8 cellular contexts compared by ENCODE assay signal in genomic region chr1:9910080-9910424, GRCh38. TPM values are rescaled to one million over a fixed set of nuclear protein-coding genes. Genes with fewer than 3 reads are reported as not detected.
DNase-seq lines count a peak whose midpoint lies in the region; ATAC-seq and TF ChIP-seq lines count a peak whose summit lies in the region.

CTNNBIP1 (minus strand) TSS chr1:9910269; CDS start chr1:9872064, 38,205 bp downstream.

- intact Hi-C loops in activated T-helper 1 cell treated with anti-CD3 and anti-CD28 coated beads, Interleukin-12 subunit alpha, Interleukin-12 subunit beta, Interleukin-2, Interleukin-4 antibody, amounts not matched to agents 30 ng/mL and 10 ng/mL and 1 ng/mL, durations not matched to agents 14 hours and 24 hours and 36 hours (cut with micrococcal nuclease) = loop anchor here (1.0 to 2.0 kb wide), 13 partner anchors 33 to 1353 kb away; partner anchors contain the start of genes CENPS, KIF1B, LZIC and MTOR

- H3K36me3 Mint-ChIP-seq in activated T-helper 1 cell treated with anti-CD3 and anti-CD28 coated beads, Interleukin-12 subunit alpha, Interleukin-12 subunit beta, Interleukin-2, Interleukin-4 antibody, amounts not matched to agents 30 ng/mL and 10 ng/mL and 1 ng/mL, durations not matched to agents 14 hours and 24 hours and 36 hours (ENCODE audit: low read depth) = no peaks in the 10 kb centered on the region

- DNase-seq in BE2C (no peak), right atrium auricular region (ENCODE audit: low spot score) (no peak), skeletal muscle cell (ENCODE audit: low read depth) (no peak), NCI-H1930 (lab: John Stamatoyannopoulos, UW) (no peak), SW 1271 (lab: John Stamatoyannopoulos, UW) (no peak)
- no peak for DNase-seq in activated T-helper 1 cell treated with anti-CD3 and anti-CD28 coated beads, Interleukin-12 subunit alpha, Interleukin-12 subunit beta, Interleukin-2, Interleukin-4 antibody, amounts not matched to agents 30 ng/mL and 10 ng/mL and 1 ng/mL, durations not matched to agents 14 hours and 24 hours and 36 hours (ENCODE audit: low spot score)

- H3K9me3 Mint-ChIP-seq in activated T-helper 1 cell treated with anti-CD3 and anti-CD28 coated beads, Interleukin-12 subunit alpha, Interleukin-12 subunit beta, Interleukin-2, Interleukin-4 antibody, amounts not matched to agents 30 ng/mL and 10 ng/mL and 1 ng/mL, durations not matched to agents 14 hours and 24 hours and 36 hours = no peaks in the 10 kb centered on the region

- peak within 1 kb of the TSS; percentile 91 to 94 for H3K27ac ChIP-seq in right atrium auricular region

- peak within 1 kb of the TSS; percentile 92 for H3K4me3 Mint-ChIP-seq in activated T-helper 1 cell treated with anti-CD3 and anti-CD28 coated beads, Interleukin-12 subunit alpha, Interleukin-12 subunit beta, Interleukin-2, Interleukin-4 antibody, amounts not matched to agents 30 ng/mL and 10 ng/mL and 1 ng/mL, durations not matched to agents 14 hours and 24 hours and 36 hours

- H3K27me3 Mint-ChIP-seq in activated T-helper 1 cell treated with anti-CD3 and anti-CD28 coated beads, Interleukin-12 subunit alpha, Interleukin-12 subunit beta, Interleukin-2, Interleukin-4 antibody, amounts not matched to agents 30 ng/mL and 10 ng/mL and 1 ng/mL, durations not matched to agents 14 hours and 24 hours and 36 hours (ENCODE audit: insufficient read depth) = peaks cover 7% of the 10 kb centered on the region

- no peak for TF ChIP-seq CTCF in BE2C (IDR thresholded peaks at IDR 0.05; ENCODE audit: low read depth, low read length)
- no peak for TF ChIP-seq CTCF in right atrium auricular region (IDR thresholded peaks at IDR 0.05)

- no peaks in the 10 kb centered on the region for H3K4me1 ChIP-seq in BE2C
- peaks cover 0 to 25% of the 10 kb centered on the region in 2 donors for H3K4me1 ChIP-seq in right atrium auricular region

- H3K36me3 ChIP-seq in BE2C (no peaks in the 10 kb centered on the region), right atrium auricular region (no peaks in the 10 kb centered on the region)

- H3K27me3 ChIP-seq in BE2C (no peaks in the 10 kb centered on the region), right atrium auricular region (no peaks in the 10 kb centered on the region)

- peak within 1 kb of the TSS; percentile 65 for H3K4me3 ChIP-seq in BE2C (ENCODE audit: low read depth, low read length)
- peak within 1 kb of the TSS; percentile 81 to 89 for H3K4me3 ChIP-seq in right atrium auricular region
- peak within 1 kb of the TSS; percentile 76 for H3K4me3 ChIP-seq in skeletal muscle cell (ENCODE audit: low read depth, low read length)

- peaks cover 30% of the 10 kb centered on the region for H3K4me1 Mint-ChIP-seq in activated T-helper 1 cell treated with anti-CD3 and anti-CD28 coated beads, Interleukin-12 subunit alpha, Interleukin-12 subunit beta, Interleukin-2, Interleukin-4 antibody, amounts not matched to agents 30 ng/mL and 10 ng/mL and 1 ng/mL, durations not matched to agents 14 hours and 24 hours and 36 hours (ENCODE audit: low read depth)

- H3K9me3 ChIP-seq in BE2C = no peaks in the 10 kb centered on the region
- H3K9me3 ChIP-seq in right atrium auricular region = no peaks in the 10 kb centered on the region

- H3K27ac Mint-ChIP-seq in activated T-helper 1 cell treated with anti-CD3 and anti-CD28 coated beads, Interleukin-12 subunit alpha, Interleukin-12 subunit beta, Interleukin-2, Interleukin-4 antibody, amounts not matched to agents 30 ng/mL and 10 ng/mL and 1 ng/mL, durations not matched to agents 14 hours and 24 hours and 36 hours = peak within 1 kb of the TSS; percentile 97

- peak; percentile 83 for ATAC-seq in GM19328 (IDR thresholded peaks at IDR 0.05; ENCODE audit: unreplicated experiment)
- peak; percentile 59 for ATAC-seq in HG03460 (IDR thresholded peaks at IDR 0.05; ENCODE audit: unreplicated experiment)

RNA-seq across cellular contexts. Expression of gene CTNNBIP1, which starts in this region (rescaled TPM):
- polyA plus RNA-seq in BE2C (2012; ENCODE audit: insufficient read depth, insufficient read length, low read depth) = 0.68 TPM
- 5.6 and 5.9 TPM in 2 replicates for total RNA-seq in activated T-helper 1 cell treated with anti-CD3 and anti-CD28 coated beads, Interleukin-12 subunit alpha, Interleukin-12 subunit beta, Interleukin-2, Interleukin-4 antibody, amounts not matched to agents 30 ng/mL and 10 ng/mL and 1 ng/mL, durations not matched to agents 14 hours and 24 hours and 36 hours
- total RNA-seq in right atrium auricular region = 10 to 100 TPM; 22.3 to 31.9 TPM
